Comparison of ENCODE assay signal across 17 cellular contexts in the genomic region with DNA sequence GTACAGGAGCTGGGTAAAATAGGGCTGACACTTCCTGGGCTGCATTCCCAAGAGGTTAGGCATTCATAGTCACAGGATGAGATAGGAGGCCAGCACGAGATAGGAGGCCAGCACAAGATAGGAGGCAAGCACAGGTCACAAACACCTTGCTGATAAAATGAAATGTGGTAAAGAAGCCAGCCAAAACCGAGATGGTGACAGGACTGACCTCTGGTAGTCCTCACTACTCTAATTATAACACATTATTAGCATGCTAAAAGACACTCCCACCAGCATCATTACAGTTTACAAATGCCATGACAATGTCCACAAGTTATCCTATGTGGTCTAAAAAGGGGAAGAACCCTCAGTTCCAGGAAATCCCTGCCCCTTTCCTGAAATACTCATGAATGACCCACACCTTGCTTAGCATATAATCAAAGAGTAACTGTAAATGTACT. TPM values are rescaled to one million over a fixed set of nuclear protein-coding genes. Genes with fewer than 3 reads are reported as not detected.
A peak's percentile ranks its signal among the peaks of the same experiment; 100 is the strongest.
DNase-seq lines count a peak whose midpoint lies in the region; ATAC-seq and TF ChIP-seq lines count a peak whose summit lies in the region.
"Had no signal": no experiment of that assay in that cellular context is flagged by ENCODE, and none has a peak within 500 bp of the region (broad histone marks: within the 10 kb centered on the region; RNA-seq: fewer than 3 reads in every experiment).

No MANE protein-coding gene starts in this region.

- peak; percentile 66 for DNase-seq in KBM-7
- DNase-seq in amniotic epithelial cell (ENCODE audit: low read depth) = peak; percentile 36
- DNase-seq in right atrium auricular region (ENCODE audit: low spot score) = no peak
- DNase-seq in stomach = peak; percentile 71
- no peak for DNase-seq in NK-92 (lab: John Stamatoyannopoulos, UW; ENCODE audit: unreplicated experiment)
- no peak for DNase-seq in SKM-1 (lab: John Stamatoyannopoulos, UW; ENCODE audit: unreplicated experiment)
- DNase-seq: activated CD8-positive, alpha-beta T cell treated with anti-CD3 and anti-CD28 coated beads for 36 hours; effector CD8-positive, alpha-beta T cell; GOT3; NCI-H1092; occipital lobe; PC-3; sigmoid colon had no signal

- TF ChIP-seq CTCF in right atrium auricular region (IDR thresholded peaks at IDR 0.05) (no peak), stomach (IDR thresholded peaks at IDR 0.05) (no peak)

- in situ Hi-C loops in KBM-7 (cut with MboI; ENCODE audit: low pct_unique_long_range_greater_than_20kb, low sequenced_read_pairs) = loop anchor here (10.0 kb wide), 1 partner anchor 52 kb away; the partner anchor contains the start of gene PVR

- WGBS in stomach, 5 donors = 12 to 31% (median 23%) methylated on average over 2 of the region's 2 CpGs

- no peaks in the 10 kb centered on the region for H3K27me3 ChIP-seq in right atrium auricular region
- H3K27me3 ChIP-seq in stomach = peaks cover 0 to 11% (median 0%) of the 10 kb centered on the region in 3 donors
- H3K27me3 ChIP-seq: cardiac muscle cell had no signal

- intact Hi-C loops in stomach (cut with DNase I; ENCODE audit: low total_unique reads) = no loop called here

- no peak for TF ChIP-seq EP300 in stomach (IDR thresholded peaks at IDR 0.05)

- H3K4me3 ChIP-seq in right atrium auricular region (no peak overlapping the region), stomach (no peak overlapping the region)
- H3K4me3 ChIP-seq: cardiac muscle cell, sigmoid colon, SK-N-MC had no signal

- no peak for ATAC-seq in GM19328 (IDR thresholded peaks at IDR 0.05; ENCODE audit: unreplicated experiment)
- ATAC-seq: activated CD8-positive, alpha-beta T cell treated with anti-CD3 and anti-CD28 coated beads for 36 hours; PC-3 had no signal

- H3K9me3 ChIP-seq in right atrium auricular region = no peaks in the 10 kb centered on the region
- no peaks in the 10 kb centered on the region for H3K9me3 ChIP-seq in stomach
- H3K9me3 ChIP-seq: sigmoid colon had no signal

- H3K36me3 ChIP-seq in right atrium auricular region = no peaks in the 10 kb centered on the region
- H3K36me3 ChIP-seq in stomach = no peaks in the 10 kb centered on the region
- H3K36me3 ChIP-seq: cardiac muscle cell, sigmoid colon had no signal

- H3K27ac ChIP-seq in right atrium auricular region (peak overlapping the region; percentile 66 to 79), stomach (peak overlapping the region in 3 of 5 donors; percentile 5 to 66 (median 41))
- H3K27ac ChIP-seq: cardiac muscle cell, sigmoid colon, SK-N-MC had no signal

- no peak for TF ChIP-seq POLR2A in stomach (IDR thresholded peaks at IDR 0.05)

- peaks cover 0 to 16% of the 10 kb centered on the region in 2 donors for H3K4me1 ChIP-seq in right atrium auricular region
- H3K4me1 ChIP-seq in stomach = peaks cover 11 to 60% (median 14%) of the 10 kb centered on the region in 4 donors

RNA-seq across cellular contexts. Expression of gene IGSF23, which starts 20.9 kb away (rescaled TPM):
- total RNA-seq in right atrium auricular region (not detected), stomach (under 1 TPM in 1 of 5 donors, not detected in 4; 0.73 TPM)
- not detected for polyA plus RNA-seq in stomach
- total RNA-seq: activated CD8-positive, alpha-beta T cell treated with anti-CD3 and anti-CD28 coated beads for 36 hours; cardiac muscle cell; occipital lobe; PC-3; sigmoid colon; subcutaneous adipose tissue had no signal
- polyA plus RNA-seq: cardiac muscle cell, sigmoid colon had no signal

RNA-seq across cellular contexts. Expression of gene PVR, which starts 51.2 kb away (rescaled TPM):
- total RNA-seq in right atrium auricular region (100 to 1,000 TPM in 1 of 2 donors, 10 to 100 TPM in 1; 72.4 to 104 TPM), stomach (10 to 100 TPM; 33.2 to 80.8 (median 39.1) TPM)
- 10 to 100 TPM in 1 of 3 donors, 1 to 10 TPM in 2; 4.9 to 15.8 (median 10.0) TPM for polyA plus RNA-seq in stomach

Comparison
In these comparisons a context has a peak if more than half of its experiments do, and no peak if none do; other contexts are left out.
1. DNase-seq: peak in KBM-7 (single experiment), amniotic epithelial cell (single experiment) and stomach (single experiment); none in right atrium auricular region (single experiment), NK-92 (single experiment) and SKM-1 (single experiment).